9 cellular contexts compared by ENCODE assay signal in the genomic region with DNA sequence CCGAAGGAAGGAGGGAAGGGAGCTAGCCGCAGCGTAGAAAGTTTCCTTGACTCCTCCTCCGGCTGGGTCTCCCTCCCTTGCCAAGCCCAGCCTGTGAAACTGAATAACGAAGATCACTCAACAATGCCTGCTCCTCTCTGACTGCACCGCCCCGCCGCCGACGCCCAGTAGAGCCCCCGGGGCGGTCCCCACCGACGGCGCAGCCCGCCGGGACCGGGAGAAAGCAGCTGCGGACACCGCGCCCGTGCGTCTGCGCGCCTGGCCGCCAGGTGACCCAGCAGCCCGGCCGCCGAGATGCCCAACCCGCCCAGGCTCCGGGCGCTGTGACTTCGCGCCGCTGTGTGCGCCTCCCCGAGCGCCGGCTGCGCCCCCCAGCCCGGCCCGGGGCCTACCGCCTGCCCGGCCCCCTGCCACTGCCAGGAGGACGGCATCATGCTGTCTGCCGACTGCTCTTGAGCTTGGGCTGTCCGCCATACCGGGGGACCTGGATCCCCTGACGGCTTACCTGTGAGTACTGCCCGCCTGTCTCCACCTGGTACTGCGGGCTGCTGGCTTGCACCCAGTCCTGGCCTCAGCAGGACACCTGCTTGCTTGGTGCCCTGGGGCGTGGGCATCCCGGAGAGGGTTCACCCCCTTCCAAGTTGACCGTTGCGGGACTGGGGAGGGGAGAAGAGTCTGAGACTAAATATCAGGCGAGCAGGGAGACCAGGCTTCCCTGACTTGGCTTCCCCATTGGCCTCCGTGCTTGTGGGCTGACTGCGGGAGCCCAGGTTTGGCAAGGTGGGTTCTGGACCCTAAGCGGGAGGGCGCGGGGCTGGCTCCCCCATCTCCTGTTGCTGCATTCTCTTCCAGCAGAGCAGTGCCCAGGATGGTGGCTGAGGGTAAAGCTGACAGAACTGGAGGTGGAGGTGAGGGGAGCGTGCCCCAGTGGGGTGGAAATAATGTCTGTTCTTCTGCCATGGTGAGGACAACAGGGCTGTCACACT. TPM values are rescaled to one million over a fixed set of nuclear protein-coding genes. Genes with fewer than 3 reads are reported as not detected.
DNase-seq lines count a peak whose midpoint lies in the region; ATAC-seq and TF ChIP-seq lines count a peak whose summit lies in the region.
"Had no signal": no experiment of that assay in that cellular context is flagged by ENCODE, and none has a peak within 500 bp of the region (broad histone marks: within the 10 kb centered on the region; RNA-seq: fewer than 3 reads in every experiment).

No MANE protein-coding gene starts in this region.

- no peaks in the 10 kb centered on the region for H3K36me3 ChIP-seq in rectal smooth muscle tissue (ENCODE audit: control insufficient read depth, insufficient read depth, low read length)

- intact Hi-C loops in Right ventricle myocardium superior (cut with DNase I), result loop anchor here (10.0 kb wide), 1 partner anchor 493 kb away; no protein-coding TSS in a partner anchor

- ATAC-seq in Right ventricle myocardium superior (ENCODE audit: poor library complexity) (peak; percentile 43), GM21529 (IDR thresholded peaks at IDR 0.05; ENCODE audit: unreplicated experiment) (no peak), GM18909 (IDR thresholded peaks at IDR 0.05; ENCODE audit: poor library complexity, unreplicated experiment) (no peak)

- peaks cover 6% of the 10 kb centered on the region for H3K27me3 ChIP-seq in rectal smooth muscle tissue (ENCODE audit: control insufficient read depth, insufficient read depth, low read length)

- H3K27ac ChIP-seq in rectal smooth muscle tissue (ENCODE audit: low read depth, low read length), result no peak overlapping the region

- DNase-seq in NCI-H748 (lab: John Stamatoyannopoulos, UW; ENCODE audit: unreplicated experiment), result peak; percentile 70
- DNase-seq in NCI-H748 treated with DMSO at 0.1 percent for 48 hours (lab: John Stamatoyannopoulos, UW), result no peak
- DNase-seq in Right ventricle myocardium superior, result no peak
- DNase-seq in cortex of kidney (lab: John Stamatoyannopoulos, UW), result no peak
- DNase-seq: DND-41 had no signal

- no peak overlapping the region for H3K9ac ChIP-seq in rectal smooth muscle tissue (ENCODE audit: low read length)

- peak overlapping the region; percentile 82 for H3K4me3 ChIP-seq in WI38 (ENCODE audit: low read depth, low read length)
- peak overlapping the region; percentile 57 for H3K4me3 ChIP-seq in rectal smooth muscle tissue (ENCODE audit: low read length)

- H3K4me1 ChIP-seq in rectal smooth muscle tissue (ENCODE audit: control insufficient read depth, insufficient read depth, low read length), result no peaks in the 10 kb centered on the region

- no peak for TF ChIP-seq CTCF in WI38 (IDR thresholded peaks at IDR 0.05; ENCODE audit: low read depth, low read length)

RNA-seq across cellular contexts. Expression of gene SPTLC1, which starts 26.2 kb away (rescaled TPM):
- 19.9 TPM for total RNA-seq in Right ventricle myocardium superior
